Comparison of ENCODE assay signal across 8 cellular contexts in the genomic region with DNA sequence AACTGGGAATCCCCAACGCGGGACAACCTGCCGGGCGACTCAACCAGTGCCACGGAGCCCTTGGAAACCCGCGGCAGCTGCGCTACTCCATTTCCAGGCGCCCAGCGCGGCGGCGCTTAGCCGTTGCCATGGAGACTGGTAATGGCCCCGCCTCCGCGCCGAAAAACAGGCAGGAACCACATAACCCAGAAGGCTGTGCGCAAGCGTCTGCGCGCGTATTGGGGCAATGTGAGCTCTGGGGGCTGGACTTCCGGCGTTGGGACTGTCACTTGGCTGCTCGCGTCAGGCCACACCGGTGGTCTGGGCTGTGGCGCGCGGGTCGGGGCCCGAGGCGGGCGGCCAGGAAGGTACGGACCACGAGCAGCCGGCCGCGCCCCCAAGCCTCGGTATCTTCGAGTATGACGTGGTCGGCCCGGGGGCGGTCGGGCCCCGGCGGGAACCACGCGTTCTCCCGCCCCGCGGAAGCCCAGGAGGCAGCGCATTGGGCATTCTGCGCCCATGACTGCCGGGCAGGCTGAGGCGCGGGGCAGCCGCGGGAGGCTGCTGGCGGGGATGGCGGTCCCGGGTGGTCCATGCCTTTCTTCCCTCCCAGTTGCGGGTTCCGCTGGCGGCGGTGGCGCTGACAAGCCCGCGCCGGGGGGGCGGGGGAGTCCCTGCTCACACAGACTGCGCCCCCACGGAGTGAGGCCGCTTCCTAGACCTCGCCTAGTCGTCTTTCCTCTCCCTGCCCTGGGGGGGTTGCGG. TPM values are rescaled to one million over a fixed set of nuclear protein-coding genes. Genes with fewer than 3 reads are reported as not detected.
DNase-seq lines count a peak whose midpoint lies in the region; ATAC-seq and TF ChIP-seq lines count a peak whose summit lies in the region.

A gene (plus strand): TSS at position 265 of the 744 bp plus-strand sequence. CDS start 2,080 bp downstream, outside the sequence.

- under 1% methylated on average over 79 of the region's 79 CpGs for WGBS in thymus

- peak within 1 kb of the TSS; percentile 83 for H3K4me3 Mint-ChIP-seq in osteocyte (ENCODE audit: unreplicated experiment)

- peaks cover 27% of the 10 kb centered on the region for H3K36me3 ChIP-seq in thymus (ENCODE audit: control insufficient read depth, insufficient read depth)

- TF ChIP-seq POLR2A in GM10847 (IDR thresholded peaks at IDR 0.05; ENCODE audit: extremely low read depth, insufficient read length), result peak; percentile 60

- H3K4me3 ChIP-seq in thymus (ENCODE audit: low read length), result peak within 1 kb of the TSS; percentile 92

- peak within 1 kb of the TSS; percentile 68 to 72 for H3K27ac Mint-ChIP-seq in activated naive CD4-positive, alpha-beta T cell treated with anti-CD3 and anti-CD28 coated beads, Interleukin-2, amount 50 U/mL, for 72 hours
- H3K27ac Mint-ChIP-seq in osteocyte (ENCODE audit: unreplicated experiment), result peak within 1 kb of the TSS; percentile 73

- H3K9me3 ChIP-seq in thymus (ENCODE audit: control insufficient read depth), result peaks cover 4% of the 10 kb centered on the region

- TF ChIP-seq CTCF in osteocyte (IDR thresholded peaks at IDR 0.05), result no peak

- no peaks in the 10 kb centered on the region for H3K4me1 ChIP-seq in thymus (ENCODE audit: control insufficient read depth, insufficient read depth, low read length)

- peaks cover 19% of the 10 kb centered on the region for H3K4me1 Mint-ChIP-seq in osteocyte (ENCODE audit: unreplicated experiment)

- peak within 1 kb of the TSS; percentile 49 for H3K27ac ChIP-seq in thymus (ENCODE audit: low read depth)

- peaks cover 7 to 27% of the 10 kb centered on the region in 2 donors for H3K9me3 Mint-ChIP-seq in activated naive CD4-positive, alpha-beta T cell treated with anti-CD3 and anti-CD28 coated beads, Interleukin-2, amount 50 U/mL, for 72 hours
- H3K9me3 Mint-ChIP-seq in osteocyte (ENCODE audit: unreplicated experiment), result no peaks in the 10 kb centered on the region

- H3K27me3 Mint-ChIP-seq in osteocyte (ENCODE audit: unreplicated experiment), result peaks cover 6% of the 10 kb centered on the region

- intact Hi-C loops in Right ventricle myocardium inferior (cut with DNase I), result loop anchor here (1.0 kb wide), 1 partner anchor 11 kb away; a partner anchor contains a TSS

- peaks cover 19 to 39% of the 10 kb centered on the region in 2 donors for H3K36me3 Mint-ChIP-seq in activated naive CD4-positive, alpha-beta T cell treated with anti-CD3 and anti-CD28 coated beads, Interleukin-2, amount 50 U/mL, for 72 hours
- H3K36me3 Mint-ChIP-seq in osteocyte (ENCODE audit: unreplicated experiment), result peaks cover under 1% of the 10 kb centered on the region

- ATAC-seq in HG02642 (IDR thresholded peaks at IDR 0.05; ENCODE audit: poor library complexity, unreplicated experiment), result peak; percentile 97
- ATAC-seq in activated naive CD4-positive, alpha-beta T cell treated with anti-CD3 and anti-CD28 coated beads, Interleukin-2, amount 50 U/mL, for 72 hours, result peak; percentile 97 to 98
- peak; percentile 98 for ATAC-seq in Right ventricle myocardium inferior

- DNase-seq in NCI-H1105 (lab: John Stamatoyannopoulos, UW), result peak; percentile 94
- peak; percentile 65 for DNase-seq in SKM-1 (lab: John Stamatoyannopoulos, UW; ENCODE audit: unreplicated experiment)
- peak; percentile 95 to 96 for DNase-seq in activated naive CD4-positive, alpha-beta T cell treated with anti-CD3 and anti-CD28 coated beads, Interleukin-2, amount 50 U/mL, for 72 hours (ENCODE audit: low spot score in 2 of 2)
- peak; percentile 99 for DNase-seq in Right ventricle myocardium inferior (ENCODE audit: missing footprints)
- peak; percentile 97 for DNase-seq in osteocyte (ENCODE audit: extremely low spot score, unreplicated experiment)

- peaks cover 5% of the 10 kb centered on the region for H3K27me3 ChIP-seq in thymus (ENCODE audit: control insufficient read depth, insufficient read depth)

RNA-seq across cellular contexts. Expression of the gene that starts here (rescaled TPM):
- total RNA-seq in activated naive CD4-positive, alpha-beta T cell treated with anti-CD3 and anti-CD28 coated beads, Interleukin-2, amount 50 U/mL, for 72 hours, result 1 to 10 TPM; 5.7 to 7.9 TPM
- 3.2 TPM for total RNA-seq in Right ventricle myocardium inferior
- total RNA-seq in osteocyte, result 7.4 and 8.2 TPM in 2 replicates
- polyA plus RNA-seq in thymus, result 3.1 TPM

Comparison
In these comparisons a context has a peak if more than half of its experiments do, and no peak if none do; other contexts are left out.
1. Peak in every context shown above with its lines: DNase-seq, ATAC-seq, H3K4me3 ChIP-seq and H3K27ac ChIP-seq.